9 cellular contexts compared by ENCODE assay signal in genomic region chr20:32091888-32092346, GRCh38. TPM values are rescaled to one million over a fixed set of nuclear protein-coding genes. Genes with fewer than 3 reads are reported as not detected.
DNase-seq lines count a peak whose midpoint lies in the region; ATAC-seq, FAIRE-seq and TF ChIP-seq lines count a peak whose summit lies in the region.
"Had no signal": no experiment of that assay in that cellular context is flagged by ENCODE, and none has a peak within 500 bp of the region (broad histone marks: within the 10 kb centered on the region; RNA-seq: fewer than 3 reads in every experiment).

No MANE protein-coding gene starts in this region.

- no peak overlapping the region for H3K9ac ChIP-seq in endodermal cell (ENCODE audit: extremely low read depth, low read length, poor library complexity, severe bottlenecking)

- H3K9me3 Mint-ChIP-seq in endodermal cell, result no peaks in the 10 kb centered on the region

- no peak overlapping the region for H3K27ac ChIP-seq in endodermal cell (ENCODE audit: low read depth, low read length)

- H3K27me3 Mint-ChIP-seq in endodermal cell (ENCODE audit: insufficient read depth), result peaks cover 15% of the 10 kb centered on the region

- no peaks in the 10 kb centered on the region for H3K9me3 ChIP-seq in endodermal cell (ENCODE audit: control insufficient read depth, low read length)

- DNase-seq in DMS 273 (lab: John Stamatoyannopoulos, UW; ENCODE audit: unreplicated experiment) (peak; percentile 88), HTR-8/SVneo (ENCODE audit: insufficient read length, low spot score) (peak; percentile 81), NOMO-1 treated with DMSO at 0.1 percent for 48 hours (lab: John Stamatoyannopoulos, UW; ENCODE audit: unreplicated experiment) (peak; percentile 66), endodermal cell (peak; percentile 96), mucosa of gallbladder (ENCODE audit: low spot score) (peak; percentile 80)
- DNase-seq in activated CD8-positive, alpha-beta memory T cell treated with anti-CD3 and anti-CD28 coated beads for 48 hours (ENCODE audit: low read depth in 2 of 3, low spot score in 2 of 3), result peak; percentile 44 to 60 (median 47)
- peak; percentile 90 for DNase-seq in stimulated activated CD8-positive, alpha-beta memory T cell treated with anti-CD3 and anti-CD28 coated beads, Interleukin-4, amount 100 ng/mL, for 48 hours

- no peak for ATAC-seq in HG03175 (IDR thresholded peaks at IDR 0.05; ENCODE audit: unreplicated experiment)

- no peaks in the 10 kb centered on the region for H3K36me3 Mint-ChIP-seq in endodermal cell (ENCODE audit: low read depth)

- FAIRE-seq in HTR-8/SVneo (lab: Jason Lieb, UNC), result no peak
- FAIRE-seq: TTC549 had no signal

- WGBS in endodermal cell (ENCODE audit: insufficient coverage in 1 of 2, insufficient read length in 1 of 2), 2 experiments, result 3 to 14% methylated on average over 5 to 7 of the region's 7 CpGs

- peak overlapping the region; percentile 56 for H3K27ac Mint-ChIP-seq in endodermal cell

- H3K4me3 ChIP-seq in endodermal cell (ENCODE audit: low read length), result no peak overlapping the region

- TF ChIP-seq CTCF in endodermal cell (conservative IDR thresholded peaks at IDR 0.05), result peak; percentile 100

- peaks cover 11% of the 10 kb centered on the region for H3K4me1 Mint-ChIP-seq in endodermal cell

- no peaks in the 10 kb centered on the region for H3K27me3 ChIP-seq in endodermal cell (ENCODE audit: control insufficient read depth, insufficient read depth, low read length, poor library complexity, severe bottlenecking)

- no peak overlapping the region for H3K4me3 Mint-ChIP-seq in endodermal cell

- H3K4me1 ChIP-seq in endodermal cell (ENCODE audit: control insufficient read depth, insufficient read depth, low read length), result no peaks in the 10 kb centered on the region

- no peaks in the 10 kb centered on the region for H3K36me3 ChIP-seq in endodermal cell (ENCODE audit: control insufficient read depth, insufficient read depth, low read length)

RNA-seq across cellular contexts. Expression of gene TM9SF4, which starts 17.6 kb away (rescaled TPM):
- total RNA-seq in endodermal cell (10 to 100 TPM; 77.2 to 84.8 TPM), mucosa of gallbladder (60.7 TPM)
- polyA plus RNA-seq in endodermal cell (2013, experiment 1 of 2), result 46.0 TPM
- polyA plus RNA-seq in endodermal cell (2013, experiment 2 of 2), result 44.3 TPM

RNA-seq across cellular contexts. Expression of gene HCK, which starts 39.9 kb away (rescaled TPM):
- total RNA-seq in endodermal cell, result under 1 TPM; 0.24 to 0.40 TPM
- 0.18 TPM for polyA plus RNA-seq in endodermal cell (2013, experiment 1 of 2)
- polyA plus RNA-seq in endodermal cell (2013, experiment 2 of 2), result 0.12 TPM
- total RNA-seq in mucosa of gallbladder, result 11.7 TPM
